37 cellular contexts compared by ENCODE assay signal in the genomic region with DNA sequence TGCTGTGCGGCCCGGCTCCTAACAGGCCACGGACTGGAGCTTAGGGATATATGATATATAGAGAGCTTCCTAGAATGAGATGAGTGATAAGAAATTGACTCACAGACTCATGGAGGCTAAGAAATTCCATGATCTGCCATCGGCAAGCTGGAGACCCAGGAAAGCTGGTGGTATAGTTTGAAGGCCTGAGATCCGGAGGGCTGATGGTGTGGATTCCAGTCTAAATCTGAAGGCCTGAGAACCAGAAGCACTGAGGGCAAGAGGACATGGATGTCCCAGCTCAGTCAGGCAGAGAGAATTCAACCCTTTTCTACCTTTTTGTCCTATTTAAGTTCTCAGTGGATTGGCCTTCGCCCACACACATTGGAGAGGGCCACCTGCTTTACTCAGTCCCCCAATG.
DNase-seq lines count a peak whose midpoint lies in the region; ATAC-seq, FAIRE-seq and TF ChIP-seq lines count a peak whose summit lies in the region.
"Had no signal": no experiment of that assay in that cellular context is flagged by ENCODE, and none has a peak within 500 bp of the region (broad histone marks: within the 10 kb centered on the region; RNA-seq: fewer than 3 reads in every experiment).

No MANE protein-coding gene starts in this region.

- no peaks in the 10 kb centered on the region for H3K79me2 ChIP-seq in HCT116 (ENCODE audit: insufficient read depth, low read length)

- H3K27ac Mint-ChIP-seq in MCF 10A (ENCODE audit: low read depth, unreplicated experiment) (peak overlapping the region; percentile 66), glutamatergic neuron (ENCODE audit: unreplicated experiment) (no peak overlapping the region)
- H3K27ac Mint-ChIP-seq: B cell; CD14-positive monocyte; CD4-positive, alpha-beta memory T cell; CD4-positive, alpha-beta T cell; CD4-positive, CD25-positive, alpha-beta regulatory T cell; CD8-positive, alpha-beta T cell had no signal

- no peak overlapping the region for H3K4me3 ChIP-seq in breast epithelium
- no peak overlapping the region for H3K4me3 ChIP-seq in HCT116 (replicated peaks in 1 of 2; ENCODE audit: low read depth in 1 of 2, low read length in 2 of 2)
- no peak overlapping the region for H3K4me3 ChIP-seq in esophagus muscularis mucosa
- H3K4me3 ChIP-seq: A549; BLaER1; BLaER1 treated with 17β-estradiol and CSF1 and Interleukin-3, amounts not matched to agents 10 nM and 100 nM had no signal

- TF ChIP-seq CTCF in MCF 10A (IDR thresholded peaks at IDR 0.05; ENCODE audit: unreplicated experiment) (no peak), breast epithelium (IDR thresholded peaks at IDR 0.05) (no peak), HCT116 (IDR thresholded peaks at IDR 0.05 in 2 of 3, conservative IDR thresholded peaks at IDR 0.05 in 1 of 3; ENCODE audit: borderline replicate concordance in 1 of 3, insufficient read depth in 1 of 3, low read depth in 2 of 3, low read length in 2 of 3) (no peak), esophagus muscularis mucosa (IDR thresholded peaks at IDR 0.05) (no peak), glutamatergic neuron (IDR thresholded peaks at IDR 0.05; ENCODE audit: partially characterized antibody, unreplicated experiment) (no peak)

- CTCF ChIA-PET in MCF 10A (lab: Yijun Ruan, JAX) (no interaction called here), HCT116 (lab: Charles Lee) (no interaction called here)

- no peaks in the 10 kb centered on the region for H3K27me3 Mint-ChIP-seq in MCF 10A (ENCODE audit: insufficient read depth, unreplicated experiment)
- H3K27me3 Mint-ChIP-seq in glutamatergic neuron (ENCODE audit: unreplicated experiment): peaks cover 6% of the 10 kb centered on the region

- H3K9me3 Mint-ChIP-seq in MCF 10A (ENCODE audit: unreplicated experiment) (no peaks in the 10 kb centered on the region), glutamatergic neuron (ENCODE audit: unreplicated experiment) (peaks cover 25% of the 10 kb centered on the region)
- H3K9me3 Mint-ChIP-seq: CD4-positive, alpha-beta T cell; CD8-positive, alpha-beta T cell had no signal

- TF ChIP-seq EP300 in esophagus muscularis mucosa (IDR thresholded peaks at IDR 0.05): no peak

- TF ChIP-seq POLR2A in breast epithelium (IDR thresholded peaks at IDR 0.05): no peak
- no peak for TF ChIP-seq POLR2A in HCT116 (IDR thresholded peaks at IDR 0.05; ENCODE audit: borderline replicate concordance, extremely low read depth, insufficient read depth, insufficient read length)
- TF ChIP-seq POLR2A in esophagus muscularis mucosa (IDR thresholded peaks at IDR 0.05; ENCODE audit: low read depth): no peak

- H3K9me3 ChIP-seq in breast epithelium (no peaks in the 10 kb centered on the region), HCT116 (ENCODE audit: control insufficient read depth in 1 of 2, insufficient read depth in 1 of 2, low read depth in 1 of 2, low read length in 2 of 2) (peaks cover 0 to 3% of the 10 kb centered on the region in 2 experiments; a peak in 1 of 4 replicates), esophagus muscularis mucosa (peaks cover 0 to 5% (median 3%) of the 10 kb centered on the region in 4 donors)
- H3K9me3 ChIP-seq: Caco-2 had no signal

- DNase-seq in MCF 10A (ENCODE audit: unreplicated experiment): no peak
- no peak for DNase-seq in breast epithelium (ENCODE audit: low spot score in 2 of 2)
- no peak for DNase-seq in HCT116 (ENCODE audit: low read depth, low spot score)
- DNase-seq in esophagus muscularis mucosa (ENCODE audit: extremely low spot score): peak; percentile 75
- peak; percentile 62 for DNase-seq in mesenteric fat pad (ENCODE audit: low spot score)
- no peak for DNase-seq in glutamatergic neuron
- DNase-seq in NOMO-1 (lab: John Stamatoyannopoulos, UW; ENCODE audit: unreplicated experiment in 2 of 2): no peak
- no peak for DNase-seq in frontal cortex (ENCODE audit: low spot score in 2 of 2)
- DNase-seq: 8988T; ACHN; AML-193; BE2C; C1 segment of cervical spinal cord; Caco-2; Calu3; CD4-positive, alpha-beta memory T cell; CD4-positive, alpha-beta T cell; CD4-positive, CD25-positive, alpha-beta regulatory T cell; CD8-positive, alpha-beta memory T cell; CD8-positive, alpha-beta T cell; COR-L47; DMS 273 treated with DMSO at 0.1 percent for 48 hours; DMS153; DMS53; DMS79; DMS79 treated with DMSO at 0.1 percent for 48 hours; DND-41; EL had no signal

- H3K36me3 Mint-ChIP-seq in MCF 10A (ENCODE audit: insufficient read depth, unreplicated experiment) (no peaks in the 10 kb centered on the region), glutamatergic neuron (ENCODE audit: unreplicated experiment) (peaks cover 32% of the 10 kb centered on the region)
- H3K36me3 Mint-ChIP-seq: CD14-positive monocyte; CD4-positive, alpha-beta memory T cell; CD4-positive, CD25-positive, alpha-beta regulatory T cell; CD8-positive, alpha-beta memory T cell; CD8-positive, alpha-beta T cell had no signal

- H3K9ac ChIP-seq in HCT116 (ENCODE audit: low read length): 0 out of 2 replicates have a peak overlapping the region, but pooled peaks have one; percentile 7
- H3K9ac ChIP-seq: BLaER1; BLaER1 treated with 17β-estradiol and CSF1 and Interleukin-3, amounts not matched to agents 10 nM and 100 nM had no signal

- POLR2A ChIA-PET in MCF 10A (lab: Yijun Ruan, JAX): no interaction called here
- POLR2A ChIA-PET in HCT116 (lab: Charles Lee): no interaction called here

- no peak for TF ChIP-seq RAD21 in HCT116 (IDR thresholded peaks at IDR 0.05; ENCODE audit: low read depth)

- no peak for FAIRE-seq in frontal cortex (lab: Jason Lieb, UNC)
- FAIRE-seq: A204.1, A549, D721Med had no signal

- peak overlapping the region; percentile 74 for H3K4me2 ChIP-seq in HCT116 (ENCODE audit: low read length)
- H3K4me2 ChIP-seq: A549; BLaER1; BLaER1 treated with 17β-estradiol and CSF1 and Interleukin-3, amounts not matched to agents 10 nM and 100 nM had no signal

- peaks cover 0 to 24% of the 10 kb centered on the region in 2 donors for H3K27me3 ChIP-seq in breast epithelium
- H3K27me3 ChIP-seq in HCT116 (ENCODE audit: insufficient read depth, low read length): no peaks in the 10 kb centered on the region
- H3K27me3 ChIP-seq in esophagus muscularis mucosa: peaks cover 0 to 63% (median 0%) of the 10 kb centered on the region in 4 donors
- H3K27me3 ChIP-seq: BE2C; BLaER1; BLaER1 treated with 17β-estradiol and CSF1 and Interleukin-3, amounts not matched to agents 10 nM and 100 nM had no signal

- H2AFZ ChIP-seq in HCT116 (ENCODE audit: low read depth, low read length, poor library complexity, severe bottlenecking): peak overlapping the region; percentile 36

- H3K4me1 ChIP-seq in breast epithelium: no peaks in the 10 kb centered on the region
- peaks cover 25 to 42% of the 10 kb centered on the region in 2 experiments for H3K4me1 ChIP-seq in HCT116 (ENCODE audit: control insufficient read depth in 1 of 2, insufficient read depth in 2 of 2, low read length in 2 of 2)
- H3K4me1 ChIP-seq in esophagus muscularis mucosa: no peaks in the 10 kb centered on the region
- H3K4me1 ChIP-seq: BE2C, Caco-2 had no signal

- H3K4me1 Mint-ChIP-seq in MCF 10A (ENCODE audit: insufficient read depth, unreplicated experiment) (peaks cover 27% of the 10 kb centered on the region), glutamatergic neuron (ENCODE audit: low read depth, unreplicated experiment) (no peaks in the 10 kb centered on the region)
- H3K4me1 Mint-ChIP-seq: B cell; CD14-positive monocyte; CD4-positive, alpha-beta memory T cell; CD4-positive, CD25-positive, alpha-beta regulatory T cell; CD8-positive, alpha-beta memory T cell had no signal

- RAD21 ChIA-PET in HCT116 (lab: Charles Lee; ENCODE audit: low non-redundant PET in 1 of 2, low total read pairs in 2 of 2, uncharacterized antibody in 2 of 2, unreplicated experiment in 2 of 2): no interaction called here

- H3K9me2 ChIP-seq in HCT116 (ENCODE audit: insufficient read depth): no peaks in the 10 kb centered on the region

- H4K20me1 ChIP-seq in HCT116 (ENCODE audit: insufficient read depth): no peaks in the 10 kb centered on the region
- H4K20me1 ChIP-seq: BLaER1 had no signal

- no peak overlapping the region for H3K4me3 Mint-ChIP-seq in MCF 10A (ENCODE audit: unreplicated experiment)
- H3K4me3 Mint-ChIP-seq in glutamatergic neuron (ENCODE audit: unreplicated experiment): no peak overlapping the region
- H3K4me3 Mint-ChIP-seq: B cell; CD14-positive monocyte; CD4-positive, alpha-beta memory T cell; CD4-positive, alpha-beta T cell; CD4-positive, CD25-positive, alpha-beta regulatory T cell; CD8-positive, alpha-beta memory T cell; CD8-positive, alpha-beta T cell had no signal

- H3K36me3 ChIP-seq in breast epithelium (no peaks in the 10 kb centered on the region), HCT116 (ENCODE audit: control insufficient read depth in 1 of 2, insufficient read depth in 2 of 2, low read length in 2 of 2) (no peaks in the 10 kb centered on the region), esophagus muscularis mucosa (no peaks in the 10 kb centered on the region)
- H3K36me3 ChIP-seq: BE2C; BLaER1; BLaER1 treated with 17β-estradiol and CSF1 and Interleukin-3, amounts not matched to agents 10 nM and 100 nM had no signal

- WGBS in esophagus muscularis mucosa: 87% methylated on average over 6 of the region's 6 CpGs

- ATAC-seq in HCT116: no peak
- ATAC-seq: A549; CD8-positive, alpha-beta T cell had no signal

- BruUV-seq in MCF 10A (replicated peaks; lab: Mats Ljungman, UMichigan): no TSS peak
- BruUV-seq in HCT116 (replicated peaks; lab: Mats Ljungman, UMichigan): no TSS peak

- H3K27ac ChIP-seq in breast epithelium (no peak overlapping the region), HCT116 (ENCODE audit: low read depth, low read length) (no peak overlapping the region), esophagus muscularis mucosa (replicated peaks in 1 of 4) (no peak overlapping the region)
- H3K27ac ChIP-seq: 22Rv1; BLaER1; BLaER1 treated with 17β-estradiol and CSF1 and Interleukin-3, amounts not matched to agents 10 nM and 100 nM; C4-2B had no signal

- intact Hi-C loops in MCF 10A (cut with micrococcal nuclease): no loop called here
- intact Hi-C loops in breast epithelium (cut with DNase I; ENCODE audit: low total_unique reads): no loop called here
- intact Hi-C loops in HCT116 (cut with micrococcal nuclease): no loop called here
- intact Hi-C loops in esophagus muscularis mucosa (cut with DNase I): no loop called here

TF ChIP-seq in HCT116, 20 proteins besides CTCF, POLR2A, EP300 and RAD21 (continues in another document):
- TF ChIP-seq SP1 (IDR thresholded peaks at IDR 0.05; ENCODE audit: low read depth) (no peak), EGR1 (IDR thresholded peaks at IDR 0.05; ENCODE audit: low read depth) (no peak), ZNF274 (IDR thresholded peaks at IDR 0.05; ENCODE audit: low read depth, low read length) (no peak), ELF1 (IDR thresholded peaks at IDR 0.05; ENCODE audit: borderline replicate concordance, low read depth) (no peak), SRF (IDR thresholded peaks at IDR 0.05; ENCODE audit: low read depth) (no peak), FOSL1 (IDR thresholded peaks at IDR 0.05; ENCODE audit: low read depth) (no peak), POLR2AphosphoS5 (IDR thresholded peaks at IDR 0.05; ENCODE audit: low read depth, low read length) (no peak)

Comparison
In these comparisons a context has a peak if more than half of its experiments do, and no peak if none do; other contexts are left out.
1. DNase-seq: peak in esophagus muscularis mucosa (single experiment) and mesenteric fat pad (single experiment); none in MCF 10A (single experiment), breast epithelium (0 of 2), HCT116 (single experiment), glutamatergic neuron (single experiment), NOMO-1 (0 of 2) and frontal cortex (0 of 2).